ENCODE assay signal across 8 cellular contexts in the genomic region with DNA sequence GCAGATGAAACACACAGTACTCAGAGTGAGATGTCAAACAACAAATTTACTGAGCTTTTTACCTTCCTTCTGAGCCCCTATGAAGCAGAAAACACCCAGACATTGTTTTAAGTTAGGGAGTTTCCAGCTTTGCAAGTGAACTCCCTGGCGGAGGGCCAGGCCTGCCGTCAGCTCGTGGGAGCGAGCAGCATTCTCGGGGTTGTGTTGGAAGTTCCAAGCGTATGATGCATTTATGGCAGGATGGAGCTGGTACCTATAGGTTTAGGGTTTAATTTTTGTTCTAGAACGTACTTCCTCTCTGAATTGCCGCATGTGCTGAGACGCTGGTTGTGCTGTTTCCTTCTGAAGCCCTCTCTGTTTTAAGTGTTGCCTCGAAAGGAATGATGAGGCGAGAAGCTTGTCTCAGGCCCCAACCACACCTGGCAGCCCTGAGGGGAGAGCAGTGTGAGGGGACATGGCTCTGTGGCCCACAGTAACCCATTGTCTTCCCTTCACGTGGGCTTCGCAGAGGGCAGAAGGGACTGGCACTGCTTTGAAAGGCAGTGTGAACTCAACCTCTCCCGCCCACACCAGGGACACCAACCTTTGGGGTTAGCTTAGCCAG.
DNase-seq lines count a peak whose midpoint lies in the region; ATAC-seq, FAIRE-seq and TF ChIP-seq lines count a peak whose summit lies in the region.

No MANE protein-coding gene starts in this region.

- H3K4me3 ChIP-seq in bronchial epithelial cell (ENCODE audit: low read depth, low read length), result no peak overlapping the region

- H3K27me3 Mint-ChIP-seq in activated CD4-positive, alpha-beta memory T cell treated with anti-CD3 and anti-CD28 coated beads for 36 hours, result peaks cover 5% of the 10 kb centered on the region
- H3K27me3 Mint-ChIP-seq in activated CD4-positive, alpha-beta memory T cell treated with anti-CD3 and anti-CD28 coated beads, Interleukin-2, amount 10 ng/mL, durations not matched to agents 7 days and 5 days, result no peaks in the 10 kb centered on the region

- intact Hi-C loops in activated CD4-positive, alpha-beta memory T cell treated with anti-CD3 and anti-CD28 coated beads for 36 hours (cut with micrococcal nuclease), result loop anchor here (5.0 kb wide), 1 partner anchor 85 kb away; no protein-coding TSS in a partner anchor

- FAIRE-seq in bronchial epithelial cell (lab: Jason Lieb, UNC), result no peak

- no peak for TF ChIP-seq CTCF in bronchial epithelial cell (IDR thresholded peaks at IDR 0.05; ENCODE audit: insufficient read depth, low read length, severe bottlenecking)

- CTCF ChIA-PET in activated CD4-positive, alpha-beta memory T cell treated with anti-CD3 and anti-CD28 coated beads for 36 hours (lab: Charles Lee), result no interaction called here
- CTCF ChIA-PET in activated CD4-positive, alpha-beta memory T cell treated with anti-CD3 and anti-CD28 coated beads, Interleukin-2, amount 10 ng/mL, durations not matched to agents 7 days and 5 days (lab: Charles Lee), result no interaction called here

- no peak for ATAC-seq in GM19035 (IDR thresholded peaks at IDR 0.05; ENCODE audit: unreplicated experiment)

- POLR2A ChIA-PET in activated CD4-positive, alpha-beta memory T cell treated with anti-CD3 and anti-CD28 coated beads for 36 hours (lab: Charles Lee), result no interaction called here
- POLR2A ChIA-PET in activated CD4-positive, alpha-beta memory T cell treated with anti-CD3 and anti-CD28 coated beads, Interleukin-2, amount 10 ng/mL, durations not matched to agents 7 days and 5 days (lab: Charles Lee), result no interaction called here

- DNase-seq in activated CD4-positive, alpha-beta memory T cell treated with anti-CD3 and anti-CD28 coated beads for 36 hours, result peak; percentile 49
- no peak for DNase-seq in activated CD4-positive, alpha-beta memory T cell treated with anti-CD3 and anti-CD28 coated beads, Interleukin-2, amount 10 ng/mL, durations not matched to agents 7 days and 5 days
- peak; percentile 97 for DNase-seq in bronchial epithelial cell (ENCODE audit: low read depth)
- DNase-seq in medulla oblongata (ENCODE audit: extremely low spot score), result peak; percentile 74
- peak; percentile 83 for DNase-seq in ureter (ENCODE audit: low spot score)
- no peak for DNase-seq in activated CD8-positive, alpha-beta memory T cell treated with anti-CD3 and anti-CD28 coated beads, Interleukin-2, amount 50 U/mL, for 48 hours
- no peak for DNase-seq in DMS153 treated with DMSO at 0.1 percent for 48 hours (lab: John Stamatoyannopoulos, UW; ENCODE audit: unreplicated experiment)

- H3K36me3 ChIP-seq in bronchial epithelial cell (ENCODE audit: control insufficient read depth, insufficient read depth, low read length), result no peaks in the 10 kb centered on the region

- no peak overlapping the region for H3K4me3 Mint-ChIP-seq in activated CD4-positive, alpha-beta memory T cell treated with anti-CD3 and anti-CD28 coated beads for 36 hours
- no peak overlapping the region for H3K4me3 Mint-ChIP-seq in activated CD4-positive, alpha-beta memory T cell treated with anti-CD3 and anti-CD28 coated beads, Interleukin-2, amount 10 ng/mL, durations not matched to agents 7 days and 5 days

- no peaks in the 10 kb centered on the region for H3K36me3 Mint-ChIP-seq in activated CD4-positive, alpha-beta memory T cell treated with anti-CD3 and anti-CD28 coated beads for 36 hours
- no peaks in the 10 kb centered on the region for H3K36me3 Mint-ChIP-seq in activated CD4-positive, alpha-beta memory T cell treated with anti-CD3 and anti-CD28 coated beads, Interleukin-2, amount 10 ng/mL, durations not matched to agents 7 days and 5 days (ENCODE audit: low read depth)

- H3K4me1 Mint-ChIP-seq in activated CD4-positive, alpha-beta memory T cell treated with anti-CD3 and anti-CD28 coated beads for 36 hours (ENCODE audit: low read depth), result peaks cover 16% of the 10 kb centered on the region
- peaks cover 18% of the 10 kb centered on the region for H3K4me1 Mint-ChIP-seq in activated CD4-positive, alpha-beta memory T cell treated with anti-CD3 and anti-CD28 coated beads, Interleukin-2, amount 10 ng/mL, durations not matched to agents 7 days and 5 days

- H3K27ac Mint-ChIP-seq in activated CD4-positive, alpha-beta memory T cell treated with anti-CD3 and anti-CD28 coated beads for 36 hours, result no peak overlapping the region
- no peak overlapping the region for H3K27ac Mint-ChIP-seq in activated CD4-positive, alpha-beta memory T cell treated with anti-CD3 and anti-CD28 coated beads, Interleukin-2, amount 10 ng/mL, durations not matched to agents 7 days and 5 days

- H3K9me3 Mint-ChIP-seq in activated CD4-positive, alpha-beta memory T cell treated with anti-CD3 and anti-CD28 coated beads for 36 hours, result no peaks in the 10 kb centered on the region
- H3K9me3 Mint-ChIP-seq in activated CD4-positive, alpha-beta memory T cell treated with anti-CD3 and anti-CD28 coated beads, Interleukin-2, amount 10 ng/mL, durations not matched to agents 7 days and 5 days, result no peaks in the 10 kb centered on the region

- no peaks in the 10 kb centered on the region for H3K27me3 ChIP-seq in bronchial epithelial cell (ENCODE audit: control insufficient read depth, insufficient read depth, low read length)

Comparison
In these comparisons a context has a peak if more than half of its experiments do, and no peak if none do; other contexts are left out.
1. DNase-seq: peak in activated CD4-positive, alpha-beta memory T cell treated with anti-CD3 and anti-CD28 coated beads for 36 hours (single experiment), bronchial epithelial cell (single experiment), medulla oblongata (single experiment) and ureter (single experiment); none in activated CD4-positive, alpha-beta memory T cell treated with anti-CD3 and anti-CD28 coated beads, Interleukin-2, amount 10 ng/mL, durations not matched to agents 7 days and 5 days (single experiment), activated CD8-positive, alpha-beta memory T cell treated with anti-CD3 and anti-CD28 coated beads, Interleukin-2, amount 50 U/mL, for 48 hours (single experiment) and DMS153 treated with DMSO at 0.1 percent for 48 hours (single experiment).